Comparison of ENCODE assay signal across 8 cellular contexts in genomic region chr19:42176649-42176989, GRCh38. TPM values are rescaled to one million over a fixed set of nuclear protein-coding genes. Genes with fewer than 3 reads are reported as not detected.
A peak's percentile ranks its signal among the peaks of the same experiment; 100 is the strongest.
DNase-seq lines count a peak whose midpoint lies in the region; ATAC-seq and TF ChIP-seq lines count a peak whose summit lies in the region.

No MANE protein-coding gene starts in this region.

- no peaks in the 10 kb centered on the region for H3K36me3 Mint-ChIP-seq in activated naive CD4-positive, alpha-beta T cell treated with anti-CD3 and anti-CD28 coated beads, Interleukin-2, amount 50 U/mL, for 72 hours

- DNase-seq in A673 (ENCODE audit: low spot score) = no peak
- peak; percentile 84 for DNase-seq in H7
- no peak for DNase-seq in activated naive CD4-positive, alpha-beta T cell treated with anti-CD3 and anti-CD28 coated beads, Interleukin-2, amount 50 U/mL, for 72 hours (ENCODE audit: low spot score in 2 of 2)
- DNase-seq in stimulated activated naive CD8-positive, alpha-beta T cell treated with anti-CD3 and anti-CD28 coated beads, Interleukin-15, amount 100 ng/mL, for 72 hours = no peak
- no peak for DNase-seq in LoVo (ENCODE audit: low spot score)
- no peak for DNase-seq in stimulated activated CD4-positive, alpha-beta T cell treated with anti-CD3 and anti-CD28 coated beads, Interleukin-4, amount 100 ng/mL, for 24 hours

- BruUV-seq in A673 (replicated peaks; lab: Mats Ljungman, UMichigan) = no TSS peak

- H3K27me3 Mint-ChIP-seq in stimulated activated naive CD8-positive, alpha-beta T cell treated with anti-CD3 and anti-CD28 coated beads, Interleukin-15, amount 100 ng/mL, for 72 hours = peaks cover 22% of the 10 kb centered on the region

- peaks cover 17% of the 10 kb centered on the region for H3K4me1 Mint-ChIP-seq in stimulated activated naive CD8-positive, alpha-beta T cell treated with anti-CD3 and anti-CD28 coated beads, Interleukin-15, amount 100 ng/mL, for 72 hours

- peak; percentile 60 to 62 for ATAC-seq in activated naive CD4-positive, alpha-beta T cell treated with anti-CD3 and anti-CD28 coated beads, Interleukin-2, amount 50 U/mL, for 72 hours
- ATAC-seq in stimulated activated naive CD8-positive, alpha-beta T cell treated with anti-CD3 and anti-CD28 coated beads, Interleukin-15, amount 100 ng/mL, for 72 hours = peak; percentile 65
- ATAC-seq in HG03025 (IDR thresholded peaks at IDR 0.05; ENCODE audit: low FRiP score, unreplicated experiment) = no peak

- CTCF ChIA-PET in A673 (lab: Charles Lee) = interaction anchor here (0.6 to 1.3 kb wide), 5 partner anchors 15 to 259 kb away, joined by 3 to 7 read pairs (median 3); no protein-coding TSS in a partner anchor

- H3K4me3 ChIP-seq in A673 (ENCODE audit: low read depth, low read length, poor library complexity, severe bottlenecking) (peak overlapping the region; percentile 51), H7 (ENCODE audit: insufficient read depth, low read depth, low read length) (peak overlapping the region; percentile 34), iPS-18c (ENCODE audit: insufficient read depth, low read depth, low read length) (peak overlapping the region; percentile 38; the same call in 1 of the 2 replicates)

- no peak overlapping the region for H3K27ac Mint-ChIP-seq in activated naive CD4-positive, alpha-beta T cell treated with anti-CD3 and anti-CD28 coated beads, Interleukin-2, amount 50 U/mL, for 72 hours
- no peak overlapping the region for H3K27ac Mint-ChIP-seq in stimulated activated naive CD8-positive, alpha-beta T cell treated with anti-CD3 and anti-CD28 coated beads, Interleukin-15, amount 100 ng/mL, for 72 hours

- intact Hi-C loops in A673 (cut with micrococcal nuclease; ENCODE audit: unreplicated experiment) = no loop called here

- no peak overlapping the region for H3K27ac ChIP-seq in A673 (ENCODE audit: low read depth, low read length, poor library complexity, severe bottlenecking)

- peaks cover 16% of the 10 kb centered on the region for H3K4me1 ChIP-seq in A673 (ENCODE audit: insufficient read depth, low read length, poor library complexity, severe bottlenecking)

- H3K36me3 ChIP-seq in A673 (ENCODE audit: insufficient read depth, low read length, poor library complexity, severe bottlenecking) = no peaks in the 10 kb centered on the region
- H3K36me3 ChIP-seq in H7 (replicated peaks; ENCODE audit: control insufficient read depth, insufficient read depth, low read length) = no peaks in the 10 kb centered on the region

- H3K27me3 ChIP-seq in A673 (replicated peaks; ENCODE audit: insufficient read depth, low read depth, low read length, poor library complexity) (peaks cover 51% of the 10 kb centered on the region), H7 (ENCODE audit: control insufficient read depth, insufficient read depth, low read length) (peaks cover 74% of the 10 kb centered on the region)

- TF ChIP-seq CTCF in A673 (conservative IDR thresholded peaks at IDR 0.05; ENCODE audit: low read depth, low read length) = no peak

- no peaks in the 10 kb centered on the region for H3K9me3 Mint-ChIP-seq in activated naive CD4-positive, alpha-beta T cell treated with anti-CD3 and anti-CD28 coated beads, Interleukin-2, amount 50 U/mL, for 72 hours
- no peaks in the 10 kb centered on the region for H3K9me3 Mint-ChIP-seq in stimulated activated naive CD8-positive, alpha-beta T cell treated with anti-CD3 and anti-CD28 coated beads, Interleukin-15, amount 100 ng/mL, for 72 hours

- peak overlapping the region; percentile 84 to 87 for H3K4me3 Mint-ChIP-seq in stimulated activated naive CD8-positive, alpha-beta T cell treated with anti-CD3 and anti-CD28 coated beads, Interleukin-15, amount 100 ng/mL, for 72 hours

- H3K9me3 ChIP-seq in A673 (ENCODE audit: low read depth, low read length, poor library complexity, severe bottlenecking) (no peaks in the 10 kb centered on the region), iPS-18c (ENCODE audit: control insufficient read depth, insufficient read depth, low read length) (no peaks in the 10 kb centered on the region)

- POLR2A ChIA-PET in A673 (lab: Charles Lee; ENCODE audit: low non-redundant PET) = interaction anchor here (0.7 to 0.8 kb wide), 2 partner anchors 44 to 379 kb away, joined by 6 to 8 read pairs; no protein-coding TSS in a partner anchor

RNA-seq across cellular contexts. Expression of gene DEDD2, which starts 40.9 kb away (rescaled TPM):
- total RNA-seq in A673 (2021) = 32.1 and 35.2 TPM in 2 replicates
- 58.0 and 63.6 TPM in 2 replicates for total RNA-seq in H7 (2014; rRNA removed; shearing (Covaris generic))
- 10 to 100 TPM; 28.7 to 39.3 TPM for total RNA-seq in activated naive CD4-positive, alpha-beta T cell treated with anti-CD3 and anti-CD28 coated beads, Interleukin-2, amount 50 U/mL, for 72 hours

RNA-seq across cellular contexts. Expression of gene ZNF526, which starts 43.5 kb away (rescaled TPM):
- total RNA-seq in A673 (2021) = 17.4 and 21.3 TPM in 2 replicates
- 14.6 and 16.1 TPM in 2 replicates for total RNA-seq in H7 (2014; rRNA removed; shearing (Covaris generic))
- 10 to 100 TPM; 13.2 to 14.5 TPM for total RNA-seq in activated naive CD4-positive, alpha-beta T cell treated with anti-CD3 and anti-CD28 coated beads, Interleukin-2, amount 50 U/mL, for 72 hours

RNA-seq across cellular contexts. Expression of gene POU2F2, which starts 44.4 kb away (rescaled TPM):
- total RNA-seq in A673 (2021) = 2.2 and 2.5 TPM in 2 replicates
- total RNA-seq in H7 (2014; rRNA removed; shearing (Covaris generic)) = 0.90 and 2.4 TPM in 2 replicates
- 10 to 100 TPM; 34.2 to 39.6 TPM for total RNA-seq in activated naive CD4-positive, alpha-beta T cell treated with anti-CD3 and anti-CD28 coated beads, Interleukin-2, amount 50 U/mL, for 72 hours
